In genomic region chr11:116849491-116849890, GRCh38 we compare ENCODE assay signal across 19 cellular contexts. TPM values are rescaled to one million over a fixed set of nuclear protein-coding genes. Genes with fewer than 3 reads are reported as not detected.
"Had no signal": no experiment of that assay in that cellular context is flagged by ENCODE, and none has a peak within 500 bp of the region (broad histone marks: within the 10 kb centered on the region; RNA-seq: fewer than 3 reads in every experiment).

No MANE protein-coding gene starts in this region.

- H3K27ac ChIP-seq: cardiac muscle cell, esophagus squamous epithelium, tibial nerve, uterus had no signal

- H3K36me3 ChIP-seq: uterus had no signal

- DNase-seq: activated CD4-positive, alpha-beta T cell treated with anti-CD3 and anti-CD28 coated beads, Interleukin-2, amount 50 U/mL, for 4 hours; activated effector memory CD4-positive, alpha-beta T cell treated with Interleukin-2 at 50 U/mL for 16 hours; activated T-cell treated with anti-CD3 and anti-CD28 coated beads, Interleukin-2, amount 50 U/mL, for 24 hours; esophagus squamous epithelium; kidney glomerular epithelial cell; left ventricle myocardium superior; naive thymus-derived CD8-positive, alpha-beta T cell; nucleus accumbens; posterior cingulate gyrus; stimulated activated CD4-positive, alpha-beta T cell treated with anti-CD3 and anti-CD28 coated beads, Interleukin-2, amount 100 ng/mL, for 48 hours; T-helper 9 cell; uterus had no signal

- H3K9me3 ChIP-seq: esophagus squamous epithelium, tibial nerve, uterus had no signal

- H3K27me3 ChIP-seq: cardiac muscle cell, esophagus squamous epithelium, tibial nerve, uterus had no signal

- H3K4me3 Mint-ChIP-seq: activated T-cell treated with anti-CD3 and anti-CD28 coated beads, Interleukin-2, amount 50 U/mL, for 24 hours; memory B cell; stimulated activated memory B cell treated with anti-CD40 and anti-IgM and Interleukin-4, amounts not matched to agents 10 μg/mL and 1 μg/mL and 100 μg/mL, for 72 hours had no signal

- H3K27me3 Mint-ChIP-seq: activated T-cell treated with anti-CD3 and anti-CD28 coated beads, Interleukin-2, amount 50 U/mL, for 24 hours; memory B cell; naive thymus-derived CD8-positive, alpha-beta T cell; stimulated activated memory B cell treated with anti-CD40 and anti-IgM and Interleukin-4, amounts not matched to agents 10 μg/mL and 1 μg/mL and 100 μg/mL, for 72 hours had no signal

- H3K27ac Mint-ChIP-seq: memory B cell; stimulated activated memory B cell treated with anti-CD40 and anti-IgM and Interleukin-4, amounts not matched to agents 10 μg/mL and 1 μg/mL and 100 μg/mL, for 72 hours had no signal

- ATAC-seq: activated CD4-positive, CD25-positive, alpha-beta regulatory T cell treated with anti-CD3 and anti-CD28 coated beads, Interleukin-2, amount 50 U/mL, for 24 hours; activated naive CD4-positive, alpha-beta T cell treated with anti-CD3 and anti-CD28 coated beads, Interleukin-2, amount 50 U/mL, for 72 hours; left ventricle myocardium superior; naive thymus-derived CD8-positive, alpha-beta T cell; stimulated activated memory B cell treated with anti-CD40 and anti-IgM and Interleukin-4, amounts not matched to agents 10 μg/mL and 1 μg/mL and 100 μg/mL, for 72 hours had no signal

- H3K4me3 ChIP-seq: cardiac muscle cell, esophagus squamous epithelium, tibial nerve, uterus had no signal

- H3K9me3 Mint-ChIP-seq: activated naive CD4-positive, alpha-beta T cell treated with anti-CD3 and anti-CD28 coated beads, Interleukin-2, amount 50 U/mL, for 72 hours; activated T-cell treated with anti-CD3 and anti-CD28 coated beads, Interleukin-2, amount 50 U/mL, for 24 hours; memory B cell; naive thymus-derived CD8-positive, alpha-beta T cell; stimulated activated memory B cell treated with anti-CD40 and anti-IgM and Interleukin-4, amounts not matched to agents 10 μg/mL and 1 μg/mL and 100 μg/mL, for 72 hours had no signal

RNA-seq across cellular contexts. Expression of gene APOA1, which starts 12.1 kb away (rescaled TPM):
- polyA plus RNA-seq: endothelial cell of umbilical vein had no signal

RNA-seq across cellular contexts. Expression of gene APOC3, which starts 19.8 kb away (rescaled TPM):
- polyA plus RNA-seq: endothelial cell of umbilical vein; naive thymus-derived CD8-positive, alpha-beta T cell had no signal

RNA-seq across cellular contexts. Expression of gene APOA4, which starts 26.4 kb away (rescaled TPM):
- polyA plus RNA-seq: endothelial cell of umbilical vein; naive thymus-derived CD8-positive, alpha-beta T cell had no signal

RNA-seq across cellular contexts. Expression of gene APOA5, which starts 57.8 kb away (rescaled TPM):
- polyA plus RNA-seq: cardiac muscle cell; endothelial cell of umbilical vein; naive thymus-derived CD8-positive, alpha-beta T cell had no signal
